Comparison of ENCODE assay signal across 20 cellular contexts in genomic region chr15:94924971-94925593, GRCh38.
DNase-seq lines count a peak whose midpoint lies in the region; ATAC-seq and TF ChIP-seq lines count a peak whose summit lies in the region.
"Had no signal": no experiment of that assay in that cellular context is flagged by ENCODE, and none has a peak within 500 bp of the region (broad histone marks: within the 10 kb centered on the region; RNA-seq: fewer than 3 reads in every experiment).

No MANE protein-coding gene starts in this region.

- 80 to 88% (median 83%) methylated on average over 9 of the region's 9 CpGs for WGBS in heart left ventricle, 4 donors
- no CpG with 5 or more reads among the region's 9 CpGs for WGBS in mesendoderm (ENCODE audit: extremely low coverage, insufficient coverage, low lambda C conversion rate)

- TF ChIP-seq CTCF in heart left ventricle (IDR thresholded peaks at IDR 0.05): no peak
- TF ChIP-seq CTCF in coronary artery (IDR thresholded peaks at IDR 0.05): no peak
- no peak for TF ChIP-seq CTCF in tibial artery (IDR thresholded peaks at IDR 0.05)

- peaks cover 0 to 3% (median 0%) of the 10 kb centered on the region in 12 donors for H3K4me1 ChIP-seq in heart left ventricle
- H3K4me1 ChIP-seq in tibial artery: peaks cover 0 to 55% (median 9%) of the 10 kb centered on the region in 4 donors
- no peaks in the 10 kb centered on the region for H3K4me1 ChIP-seq in mesendoderm (ENCODE audit: control insufficient read depth, low read depth, low read length)
- H3K4me1 ChIP-seq: BE2C, SJSA1 had no signal

- no peak overlapping the region for H3K18ac ChIP-seq in mesendoderm (ENCODE audit: low read length)

- H3K4ac ChIP-seq in mesendoderm (ENCODE audit: low read depth, low read length): no peak overlapping the region

- no peak overlapping the region for H4K8ac ChIP-seq in mesendoderm (ENCODE audit: low read depth, low read length)

- no peak overlapping the region for H2AK5ac ChIP-seq in mesendoderm (ENCODE audit: low read length)

- no peak overlapping the region for H2BK120ac ChIP-seq in mesendoderm (ENCODE audit: low read depth, low read length)

- H3K27ac ChIP-seq in heart left ventricle (no peak overlapping the region), coronary artery (peak overlapping the region; percentile 11 to 73), tibial artery (peak overlapping the region; percentile 8 to 59), mesendoderm (ENCODE audit: low read depth, low read length) (no peak overlapping the region)
- H3K27ac ChIP-seq: 22Rv1, RWPE1, SJSA1 had no signal

- H3K9me3 ChIP-seq in heart left ventricle (peaks cover 0 to 8% (median 0%) of the 10 kb centered on the region in 12 donors), tibial artery (no peaks in the 10 kb centered on the region)
- H3K9me3 ChIP-seq: BE2C, SJSA1 had no signal

- TF ChIP-seq POLR2A in heart left ventricle (IDR thresholded peaks at IDR 0.05): no peak

- peak; percentile 53 for DNase-seq in Right ventricle myocardium inferior (ENCODE audit: missing footprints)
- no peak for DNase-seq in heart left ventricle
- DNase-seq in coronary artery (ENCODE audit: low spot score): peak; percentile 76
- DNase-seq in myocyte (ENCODE audit: low read depth): peak; percentile 7
- peak; percentile 41 to 77 for DNase-seq in tibial artery
- DNase-seq in mesendoderm: no peak
- DNase-seq: BE2C; CD4-positive, alpha-beta T cell; H9; NCI-H1436; NCI-H2029; NCI-H510A; NCI-H774; PC-3 had no signal

- no peak overlapping the region for H3K4me2 ChIP-seq in mesendoderm (ENCODE audit: low read length)

- no peak overlapping the region for H3K56ac ChIP-seq in mesendoderm (ENCODE audit: low read length)

- no peak overlapping the region for H3K23ac ChIP-seq in mesendoderm (ENCODE audit: low read length)

- H3K27me3 ChIP-seq in heart left ventricle (peaks cover 0 to 2% (median 0%) of the 10 kb centered on the region in 9 donors), tibial artery (no peaks in the 10 kb centered on the region), mesendoderm (ENCODE audit: insufficient read depth, low read length, poor library complexity) (no peaks in the 10 kb centered on the region)
- H3K27me3 ChIP-seq: BE2C, SJSA1 had no signal

- H2BK15ac ChIP-seq in mesendoderm (replicated peaks; ENCODE audit: low read depth): no peak overlapping the region

- ATAC-seq in Right ventricle myocardium inferior (no peak), heart left ventricle (no peak), GM21515 (IDR thresholded peaks at IDR 0.05; ENCODE audit: unreplicated experiment) (no peak), HG03025 (IDR thresholded peaks at IDR 0.05; ENCODE audit: low FRiP score, unreplicated experiment) (no peak)
- ATAC-seq: K562, PC-3 had no signal

- intact Hi-C loops in Right ventricle myocardium inferior (cut with DNase I): no loop called here
- intact Hi-C loops in heart left ventricle (cut with DNase I): no loop called here
- intact Hi-C loops in tibial artery (cut with DNase I; ENCODE audit: low total_unique reads): loop anchor here (10.0 kb wide), 1 partner anchor 90 kb away; no protein-coding TSS in a partner anchor

- H3K4me3 ChIP-seq in heart left ventricle (no peak overlapping the region), coronary artery (no peak overlapping the region), tibial artery (no peak overlapping the region), mesendoderm (ENCODE audit: low read length) (no peak overlapping the region)
- H3K4me3 ChIP-seq: K562, SJSA1 had no signal

- no peaks in the 10 kb centered on the region for H3K79me1 ChIP-seq in mesendoderm (ENCODE audit: low read length)

- H4K5ac ChIP-seq in mesendoderm (ENCODE audit: low read length): no peak overlapping the region

- no peak overlapping the region for H3K9ac ChIP-seq in mesendoderm (ENCODE audit: low read length)

- H3K79me2 ChIP-seq in mesendoderm (ENCODE audit: control insufficient read depth, insufficient read depth, low read length): no peaks in the 10 kb centered on the region

- H3K36me3 ChIP-seq in heart left ventricle (no peaks in the 10 kb centered on the region), tibial artery (no peaks in the 10 kb centered on the region), mesendoderm (ENCODE audit: control insufficient read depth, insufficient read depth, low read length) (no peaks in the 10 kb centered on the region)
- H3K36me3 ChIP-seq: BE2C, SJSA1 had no signal

- H2BK5ac ChIP-seq in mesendoderm (ENCODE audit: low read length): no peak overlapping the region

Comparison
In these comparisons a context has a peak if more than half of its experiments do, and no peak if none do; other contexts are left out.
1. DNase-seq: peak in Right ventricle myocardium inferior (single experiment), coronary artery (single experiment), myocyte (single experiment) and tibial artery (2 of 2); none in heart left ventricle (0 of 5) and mesendoderm (single experiment).
2. H3K27ac ChIP-seq: peak in coronary artery (2 of 2) and tibial artery (2 of 2); none in heart left ventricle (0 of 12) and mesendoderm (single experiment).